Comparison of ENCODE assay signal across 8 cellular contexts in the genomic region with DNA sequence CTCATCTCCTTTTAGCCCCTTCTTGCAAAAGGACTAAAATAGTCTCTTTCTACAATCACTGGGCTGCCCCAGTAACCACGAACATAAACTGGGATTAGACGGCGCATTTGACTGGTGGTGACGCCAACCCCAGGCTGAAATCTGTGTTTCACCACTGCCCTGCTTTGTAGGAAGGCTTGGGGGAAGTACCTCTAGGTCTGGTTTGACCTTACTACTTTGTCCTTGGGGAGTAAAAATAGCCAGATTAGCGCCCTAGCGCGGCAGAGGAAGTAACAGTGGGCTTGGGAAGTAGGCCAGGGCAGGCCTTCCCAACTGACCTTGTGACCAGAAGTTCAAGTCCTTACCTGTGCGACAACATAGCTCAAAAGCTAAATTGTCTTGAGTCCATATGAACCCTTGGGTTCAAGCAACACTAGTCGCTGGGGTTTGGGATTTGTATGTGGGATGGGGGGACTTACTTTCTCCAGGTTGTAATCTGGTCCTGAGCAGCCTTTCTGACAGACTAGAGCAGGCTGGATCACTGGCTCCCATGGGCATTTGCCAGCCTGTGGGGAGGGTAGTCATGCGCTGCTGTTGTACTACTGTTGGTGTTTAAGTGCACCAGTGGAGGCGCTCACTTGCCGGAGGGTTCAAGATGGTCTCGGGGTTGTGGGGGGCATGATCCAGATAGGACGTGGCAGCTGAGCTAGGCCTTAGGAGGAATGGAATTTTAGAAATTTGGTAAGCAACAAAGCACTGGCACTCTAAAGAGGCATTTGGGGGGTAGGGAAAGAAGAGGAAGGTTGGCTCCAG.
DNase-seq lines count a peak whose midpoint lies in the region; ATAC-seq and TF ChIP-seq lines count a peak whose summit lies in the region.

No MANE protein-coding gene starts in this region.

- peaks cover 58% of the 10 kb centered on the region for H3K36me3 ChIP-seq in neuron (ENCODE audit: insufficient read depth, low read length)

- no peak for TF ChIP-seq CTCF in GM20000 (IDR thresholded peaks at IDR 0.05; ENCODE audit: extremely low read depth, missing control alignments)

- H3K4me3 ChIP-seq in neuron (ENCODE audit: low read length): peak overlapping the region; percentile 79

- DNase-seq in CD1c-positive myeloid dendritic cell (ENCODE audit: extremely low spot score): peak; percentile 90
- DNase-seq in GM20000 (ENCODE audit: low spot score): peak; percentile 74
- peak; percentile 33 for DNase-seq in NCI-H1694 treated with DMSO at 0.1 percent for 48 hours (lab: John Stamatoyannopoulos, UW)
- peak; percentile 77 for DNase-seq in activated effector memory CD4-positive, alpha-beta T cell treated with anti-CD3 and anti-CD28 coated beads, Interleukin-2, amount 50 U/mL, for 16 hours
- DNase-seq in foreskin melanocyte: peak; percentile 83

- H2AFZ ChIP-seq in neuron (ENCODE audit: low read depth, low read length): no peak overlapping the region

- ATAC-seq in HG02623 (IDR thresholded peaks at IDR 0.05; ENCODE audit: unreplicated experiment): no peak
- no peak for ATAC-seq in GM21619 (IDR thresholded peaks at IDR 0.05; ENCODE audit: unreplicated experiment)

- H3K27me3 ChIP-seq in neuron (ENCODE audit: insufficient read depth, low read length): no peaks in the 10 kb centered on the region

- H3K9me3 ChIP-seq in neuron (ENCODE audit: low read length): no peaks in the 10 kb centered on the region

- peaks cover 20% of the 10 kb centered on the region for H3K4me1 ChIP-seq in neuron (ENCODE audit: insufficient read depth, low read length)

Comparison
In these comparisons a context has a peak if more than half of its experiments do, and no peak if none do; other contexts are left out.
1. DNase-seq: peak in every context shown above with its lines; median percentile 90 in CD1c-positive myeloid dendritic cell; 83 in foreskin melanocyte; 77 in activated effector memory CD4-positive, alpha-beta T cell treated with anti-CD3 and anti-CD28 coated beads, Interleukin-2, amount 50 U/mL, for 16 hours; 74 in GM20000; 33 in NCI-H1694 treated with DMSO at 0.1 percent for 48 hours.